Comparison of ENCODE assay signal across 30 cellular contexts in genomic region chr7:572013-572667, GRCh38. TPM values are rescaled to one million over a fixed set of nuclear protein-coding genes. Genes with fewer than 3 reads are reported as not detected.
"Had no signal": no experiment of that assay in that cellular context is flagged by ENCODE, and none has a peak within 500 bp of the region (broad histone marks: within the 10 kb centered on the region; RNA-seq: fewer than 3 reads in every experiment).

No MANE protein-coding gene starts in this region.

- H3K4me1 ChIP-seq: adrenal gland, body of pancreas, foreskin keratinocyte, left lung, suprapubic skin, upper lobe of right lung had no signal

- H3K27me3 ChIP-seq: adrenal gland, body of pancreas, esophagus muscularis mucosa, foreskin keratinocyte, heart right ventricle, left lung, neural progenitor cell, sigmoid colon, suprapubic skin, tibial artery, upper lobe of right lung had no signal

- ATAC-seq: body of pancreas; foreskin keratinocyte; heart right ventricle; left lung; naive thymus-derived CD8-positive, alpha-beta T cell; stimulated activated naive B cell treated with anti-CD40 and anti-IgM and Interleukin-4, amounts not matched to agents 10 μg/mL and 1 μg/mL and 100 μg/mL, for 72 hours; upper lobe of right lung had no signal

- H3K9me3 ChIP-seq: adrenal gland, body of pancreas, esophagus muscularis mucosa, heart right ventricle, left lung, sigmoid colon, suprapubic skin, tibial artery, upper lobe of right lung had no signal

- FAIRE-seq: colon had no signal

- H3K9ac ChIP-seq: neural progenitor cell had no signal

- H3K27ac ChIP-seq: adrenal gland, body of pancreas, esophagus muscularis mucosa, foreskin keratinocyte, heart right ventricle, left lung, neural progenitor cell, sigmoid colon, suprapubic skin, tibial artery, upper lobe of right lung, VCaP had no signal

- H3K36me3 ChIP-seq: adrenal gland, heart right ventricle, left lung, neural progenitor cell, sigmoid colon, upper lobe of right lung had no signal

- H3K4me2 ChIP-seq: neural progenitor cell had no signal

- H2AFZ ChIP-seq: neural progenitor cell had no signal

- DNase-seq: activated CD4-positive, alpha-beta T cell treated with anti-CD3 and anti-CD28 coated beads for 4 hours; activated CD4-positive, alpha-beta T cell treated with anti-CD3 and anti-CD28 coated beads, Interleukin-2, amount 50 U/mL, for 48 hours; activated CD8-positive, alpha-beta memory T cell treated with anti-CD3 and anti-CD28 coated beads, Interleukin-2, amount 50 U/mL, for 4 hours; activated effector memory CD4-positive, alpha-beta T cell treated with anti-CD3 and anti-CD28 coated beads, Interleukin-2, amount 50 U/mL, for 16 hours; activated naive CD4-positive, alpha-beta T cell treated with anti-CD3 and anti-CD28 coated beads for 36 hours; activated naive CD8-positive, alpha-beta T cell treated with anti-CD3 and anti-CD28 coated beads for 36 hours; activated T-cell treated with anti-CD3 and anti-CD28 coated beads, Interleukin-2, amount 50 U/mL, for 1 hour; adrenal gland; aorta; body of pancreas; dermis blood vessel endothelial cell; effector CD4-positive, alpha-beta T cell; foreskin keratinocyte; heart right ventricle; kidney glomerular epithelial cell; mammary epithelial cell; naive thymus-derived CD8-positive, alpha-beta T cell; sigmoid colon; stimulated activated CD4-positive, alpha-beta T cell treated with anti-CD3 and anti-CD28 coated beads, Interleukin-15, amount 100 ng/mL, for 24 hours; stimulated activated CD4-positive, alpha-beta T cell treated with anti-CD3 and anti-CD28 coated beads, Interleukin-2, amount 100 ng/mL, for 24 hours; stimulated activated naive B cell treated with anti-CD40 and anti-IgM and Interleukin-4, amounts not matched to agents 10 μg/mL and 1 μg/mL and 100 μg/mL, for 72 hours; T-helper 1 cell; tibial artery; upper lobe of right lung had no signal

- H3K4me3 ChIP-seq: adrenal gland, body of pancreas, esophagus muscularis mucosa, heart right ventricle, left lung, neural progenitor cell, sigmoid colon, suprapubic skin, tibial artery, upper lobe of right lung had no signal

RNA-seq across cellular contexts. Expression of gene PDGFA, which starts 52.5 kb away (rescaled TPM):
- polyA plus RNA-seq: naive thymus-derived CD8-positive, alpha-beta T cell had no signal
